Comparison of ENCODE assay signal across 1 cellular context in genomic region chr16:67392301-67393059, GRCh38.
TF ChIP-seq lines count a peak whose summit lies in the region.

No MANE protein-coding gene starts in this region.

TF ChIP-seq in GM23338, 12 proteins besides CTCF, POLR2A, EP300 and RAD21 (continued from another document):
- TF ChIP-seq ZNF462 (CRISPR knock-in tag; IDR thresholded peaks at IDR 0.05), result no peak
- TF ChIP-seq JUNB (IDR thresholded peaks at IDR 0.05; ENCODE audit: unreplicated experiment), result no peak
- no peak for TF ChIP-seq ETS1 (IDR thresholded peaks at IDR 0.05)
- no peak for TF ChIP-seq EZH2phosphoT487 (IDR thresholded peaks at IDR 0.05; ENCODE audit: unreplicated experiment)
- no peak for TF ChIP-seq POLR2AphosphoS5 (IDR thresholded peaks at IDR 0.05; ENCODE audit: low read depth)
TF ChIP-seq in GM23338: peak in this region for 0.
